9 cellular contexts compared by ENCODE assay signal in the genomic region with DNA sequence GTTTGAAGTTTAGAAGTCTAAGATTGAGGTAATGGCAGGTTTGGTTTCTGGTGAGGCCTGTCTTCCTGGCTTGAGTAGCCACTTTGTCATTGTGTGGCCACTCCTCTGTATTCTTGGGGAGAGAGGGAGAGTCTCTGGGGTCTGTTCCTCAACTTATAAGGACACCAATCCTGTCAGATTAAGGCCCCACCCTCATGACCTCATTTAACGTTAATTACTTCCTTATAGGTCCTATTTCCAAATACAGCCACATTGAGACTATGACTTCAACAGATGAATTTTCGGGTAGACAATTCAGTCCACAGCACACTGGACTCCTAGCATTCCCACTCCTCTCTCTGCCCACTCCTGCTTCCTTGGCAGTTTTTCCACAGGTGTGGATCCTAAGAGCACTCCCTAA.
"Had no signal": no experiment of that assay in that cellular context is flagged by ENCODE, and none has a peak within 500 bp of the region (broad histone marks: within the 10 kb centered on the region; RNA-seq: fewer than 3 reads in every experiment).

No MANE protein-coding gene starts in this region.

- H3K36me3 ChIP-seq: HAP-1 had no signal

- FAIRE-seq: HepG2 had no signal

- H3K9me3 ChIP-seq: HAP-1 had no signal

- H3K4me3 ChIP-seq: GM23248, HAP-1 had no signal

- H3K27ac ChIP-seq: GM23248, HL-60 had no signal

- ATAC-seq: HCT116, HepG2 had no signal

- H3K4me1 ChIP-seq: HAP-1 had no signal

- DNase-seq: GM23248, GOT3, H7, HFFc6, KBM-7 had no signal
